In the genomic region with DNA sequence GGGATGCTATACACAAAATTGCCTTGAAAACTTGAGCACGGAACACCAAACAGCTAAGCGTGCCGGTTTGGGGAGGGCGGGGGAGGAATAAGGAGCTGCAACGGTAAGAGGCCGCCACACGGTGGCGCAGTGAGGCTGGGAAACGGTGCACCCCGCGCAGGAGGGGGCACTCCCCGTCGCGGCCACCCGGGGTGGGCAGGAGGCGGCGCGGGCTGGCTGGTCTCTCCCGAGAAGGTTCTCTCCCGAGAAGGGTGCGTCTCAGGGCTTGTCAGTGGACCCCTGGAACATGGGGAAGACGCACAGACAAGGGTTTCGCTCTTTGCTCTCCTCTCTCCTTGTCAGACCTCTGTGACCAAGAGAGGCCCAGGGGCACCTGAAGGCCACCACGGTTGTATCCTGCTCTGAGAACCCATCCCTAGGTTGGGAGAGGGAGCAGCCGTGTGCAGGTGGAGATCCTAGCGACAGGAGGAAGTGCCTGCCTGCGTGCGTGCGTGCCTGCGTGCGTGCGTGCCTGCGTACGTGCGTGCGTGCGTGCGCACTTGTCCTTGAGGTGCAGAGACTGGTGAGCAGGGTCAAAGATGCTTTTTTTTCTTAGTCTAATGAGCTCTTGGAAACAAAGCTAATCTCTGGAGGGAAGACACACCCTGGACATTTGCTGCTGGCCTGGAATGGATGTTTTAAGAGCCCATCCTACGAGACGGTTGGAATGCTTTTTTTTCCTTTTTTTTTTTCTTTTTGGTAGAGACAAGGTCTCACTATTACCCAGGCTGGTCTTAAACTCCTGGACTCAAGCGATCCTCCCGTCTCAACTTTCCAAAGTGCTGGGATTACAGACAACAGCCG, we compare ENCODE assay signal across 8 cellular contexts. TPM values are rescaled to one million over a fixed set of nuclear protein-coding genes. Genes with fewer than 3 reads are reported as not detected.
DNase-seq lines count a peak whose midpoint lies in the region; ATAC-seq and TF ChIP-seq lines count a peak whose summit lies in the region.

No MANE protein-coding gene starts in this region.

- TF ChIP-seq EP300 in gastroesophageal sphincter (IDR thresholded peaks at IDR 0.05), result no peak
- TF ChIP-seq EP300 in ovary (IDR thresholded peaks at IDR 0.05), result no peak
- peak; percentile 55 to 65 for TF ChIP-seq EP300 in tibial nerve (IDR thresholded peaks at IDR 0.05)

- intact Hi-C loops in ovary (cut with DNase I), result loop anchor here in 3 of 4 donors (2.0 to 5.0 kb wide), 4 partner anchors 77 to 92 kb away; no protein-coding TSS in a partner anchor

- DNase-seq in DMS53 (lab: John Stamatoyannopoulos, UW), result peak; percentile 98
- DNase-seq in KG1 (lab: John Stamatoyannopoulos, UW), result peak; percentile 70
- DNase-seq in RPMI8226, result peak; percentile 59
- peak; percentile 46 for DNase-seq in activated gamma-delta T cell (lab: John Stamatoyannopoulos, UW)
- peak; percentile 80 to 91 (median 88) for DNase-seq in ovary
- DNase-seq in tibial nerve (ENCODE audit: low spot score in 2 of 2), result peak; percentile 57 to 64

- H3K9me3 ChIP-seq in gastroesophageal sphincter (no peaks in the 10 kb centered on the region), ovary (no peaks in the 10 kb centered on the region), tibial nerve (no peaks in the 10 kb centered on the region)

- TF ChIP-seq CTCF in gastroesophageal sphincter (IDR thresholded peaks at IDR 0.05), result peak; percentile 97 to 99 (median 98)
- peak; percentile 93 to 98 (median 97) for TF ChIP-seq CTCF in ovary (IDR thresholded peaks at IDR 0.05)
- TF ChIP-seq CTCF in tibial nerve (IDR thresholded peaks at IDR 0.05), result peak; percentile 90 to 98 (median 92)

- WGBS in gastroesophageal sphincter (ENCODE audit: low coverage in 1 of 2), 2 donors, result 37 to 42% methylated on average over 4 to 23 of the region's 43 CpGs
- WGBS in ovary, 3 donors, result 18 to 29% (median 28%) methylated on average over 43 of the region's 43 CpGs
- 29 to 36% methylated on average over 40 to 43 of the region's 43 CpGs for WGBS in tibial nerve, 2 donors

- peaks cover 2 to 41% (median 14%) of the 10 kb centered on the region in 3 donors for H3K4me1 ChIP-seq in gastroesophageal sphincter
- H3K4me1 ChIP-seq in ovary (ENCODE audit: insufficient read depth), result peaks cover 5% of the 10 kb centered on the region
- peaks cover 0 to 39% (median 6%) of the 10 kb centered on the region in 4 donors for H3K4me1 ChIP-seq in tibial nerve

- peak; percentile 84 for ATAC-seq in GM21619 (IDR thresholded peaks at IDR 0.05; ENCODE audit: unreplicated experiment)
- ATAC-seq in gastroesophageal sphincter, result peak; percentile 68

- H3K4me3 ChIP-seq in gastroesophageal sphincter (peak overlapping the region in 1 of 2 donors; percentile 33), ovary (no peak overlapping the region), tibial nerve (peak overlapping the region in 3 of 4 donors; percentile 17 to 47 (median 20))

- no peak for TF ChIP-seq POLR2A in gastroesophageal sphincter (IDR thresholded peaks at IDR 0.05)
- peak; percentile 13 for TF ChIP-seq POLR2A in ovary (IDR thresholded peaks at IDR 0.05)
- peak in 1 of 2 donors; percentile 60 for TF ChIP-seq POLR2A in tibial nerve (IDR thresholded peaks at IDR 0.05)

- H3K27ac ChIP-seq in gastroesophageal sphincter (peak overlapping the region in 1 of 4 donors; percentile 36), ovary (peak overlapping the region; percentile 71 to 91), tibial nerve (peak overlapping the region; percentile 29 to 85 (median 62))

- H3K36me3 ChIP-seq in gastroesophageal sphincter, result no peaks in the 10 kb centered on the region
- H3K36me3 ChIP-seq in ovary, result no peaks in the 10 kb centered on the region
- no peaks in the 10 kb centered on the region for H3K36me3 ChIP-seq in tibial nerve

- no peaks in the 10 kb centered on the region for H3K27me3 ChIP-seq in gastroesophageal sphincter
- H3K27me3 ChIP-seq in ovary, result no peaks in the 10 kb centered on the region
- no peaks in the 10 kb centered on the region for H3K27me3 ChIP-seq in tibial nerve

RNA-seq across cellular contexts. Expression of gene JAM3, which starts 18.1 kb away (rescaled TPM):
- 100 to 1,000 TPM in 3 of 4 donors, 10 to 100 TPM in 1; 91.0 to 163 (median 104) TPM for total RNA-seq in gastroesophageal sphincter
- 10 to 100 TPM; 32.5 to 95.0 (median 72.3) TPM for total RNA-seq in ovary
- 10 to 100 TPM; 43.1 to 86.5 TPM for polyA plus RNA-seq in ovary
- total RNA-seq in tibial nerve, result 100 to 1,000 TPM in 2 of 4 donors, 10 to 100 TPM in 2; 60.9 to 124 (median 96.5) TPM

Comparison
In these comparisons a context has a peak if more than half of its experiments do, and no peak if none do; other contexts are left out.
1. DNase-seq: peak in every context shown above with its lines; median percentile 98 in DMS53; 88 in ovary; 70 in KG1; 60 in tibial nerve; 59 in RPMI8226; 46 in activated gamma-delta T cell.